In genomic region chr18:7902399-7902839, GRCh38 we compare ENCODE assay signal across 1 cellular context.
TF ChIP-seq lines count a peak whose summit lies in the region.

No MANE protein-coding gene starts in this region.

TF ChIP-seq in IMR-90, 13 proteins besides CTCF, POLR2A, EP300 and RAD21 (continued from another document):
- TF ChIP-seq MAFK (IDR thresholded peaks at IDR 0.05; ENCODE audit: low read depth, low read length): 0 out of 2 replicates have a peak, but pooled peaks have one; percentile 5
- TF ChIP-seq NFE2L2 (IDR thresholded peaks at IDR 0.05; ENCODE audit: low read depth, low read length): peak; percentile 46; the same call in 1 of the 2 replicates
- TF ChIP-seq BHLHE40 (IDR thresholded peaks at IDR 0.05; ENCODE audit: low read depth, low read length): 0 out of 2 replicates have a peak, but pooled peaks have one; percentile 9
- TF ChIP-seq RFX5 (IDR thresholded peaks at IDR 0.05; ENCODE audit: low read depth, low read length): no peak
- peak; percentile 36; the same call in 1 of the 2 replicates for TF ChIP-seq MAZ (IDR thresholded peaks at IDR 0.05; ENCODE audit: borderline replicate concordance, low read depth, low read length)
- no peak for TF ChIP-seq CHD1 (IDR thresholded peaks at IDR 0.05; ENCODE audit: low read depth, low read length)
- 0 out of 2 replicates have a peak, but pooled peaks have one; percentile 47 for TF ChIP-seq MXI1 (IDR thresholded peaks at IDR 0.05; ENCODE audit: borderline replicate concordance, low read depth, low read length)
